Comparison of ENCODE assay signal across 8 cellular contexts in genomic region chr5:1608336-1608735, GRCh38.
DNase-seq lines count a peak whose midpoint lies in the region; ATAC-seq and TF ChIP-seq lines count a peak whose summit lies in the region.
"Not testable (repeated sequence)": the region's sequence is repeated elsewhere in the genome, so short reads cannot be mapped to it uniquely, and the experiment has no call there.

No MANE protein-coding gene starts in this region.

- peaks cover 35% of the 10 kb centered on the region for H3K27me3 ChIP-seq in AG04450 (ENCODE audit: control insufficient read depth, insufficient read depth, low read length)
- not testable (repeated sequence) for H3K27me3 ChIP-seq in PC-3 (ENCODE audit: low read length)

- not testable (repeated sequence) for H3K27me3 Mint-ChIP-seq in activated CD8-positive, alpha-beta T cell treated with anti-CD3 and anti-CD28 coated beads, Interleukin-2, amount 10 ng/mL, durations not matched to agents 7 days and 5 days (ENCODE audit: low read depth); natural killer cell treated with Interleukin-12 subunit alpha and Interleukin-12 subunit beta and Interleukin-15 and Interleukin-18, amount 100 ng/mL, for 72 hours
- peaks cover 62% of the 10 kb centered on the region for H3K27me3 Mint-ChIP-seq in MCF 10A (ENCODE audit: insufficient read depth, unreplicated experiment)

- peaks cover 19% of the 10 kb centered on the region for H3K4me1 ChIP-seq in PC-3 (ENCODE audit: insufficient read depth, low read length)

- ATAC-seq in PC-3, result peak; percentile 98
- ATAC-seq in activated CD8-positive, alpha-beta T cell treated with anti-CD3 and anti-CD28 coated beads, Interleukin-2, amount 10 ng/mL, durations not matched to agents 7 days and 5 days, result peak; percentile 44
- ATAC-seq in natural killer cell treated with Interleukin-12 subunit alpha and Interleukin-12 subunit beta and Interleukin-15 and Interleukin-18, amount 100 ng/mL, for 72 hours, result peak; percentile 52 to 66

- H3K27ac ChIP-seq in AG04450 (ENCODE audit: low read depth, low read length), result not testable (repeated sequence)
- H3K27ac ChIP-seq in PC-3 (ENCODE audit: low read length), result peak overlapping the region; percentile 65

- H3K9me3 Mint-ChIP-seq in activated CD8-positive, alpha-beta T cell treated with anti-CD3 and anti-CD28 coated beads, Interleukin-2, amount 10 ng/mL, durations not matched to agents 7 days and 5 days (ENCODE audit: insufficient read depth); MCF 10A (ENCODE audit: unreplicated experiment); natural killer cell treated with Interleukin-12 subunit alpha and Interleukin-12 subunit beta and Interleukin-15 and Interleukin-18, amount 100 ng/mL, for 72 hours: not testable (repeated sequence)

- H3K4me3 ChIP-seq in AG04450 (ENCODE audit: low read depth, low read length); PC-3 (ENCODE audit: low read length); fibroblast of pulmonary artery (replicated peaks; ENCODE audit: low read depth, low read length): not testable (repeated sequence)

- peaks cover 16% of the 10 kb centered on the region for H3K4me1 Mint-ChIP-seq in activated CD8-positive, alpha-beta T cell treated with anti-CD3 and anti-CD28 coated beads, Interleukin-2, amount 10 ng/mL, durations not matched to agents 7 days and 5 days (ENCODE audit: low read depth)
- H3K4me1 Mint-ChIP-seq in MCF 10A (ENCODE audit: insufficient read depth, unreplicated experiment), result peaks cover 14% of the 10 kb centered on the region
- peaks cover 8 to 10% of the 10 kb centered on the region in 2 donors for H3K4me1 Mint-ChIP-seq in natural killer cell treated with Interleukin-12 subunit alpha and Interleukin-12 subunit beta and Interleukin-15 and Interleukin-18, amount 100 ng/mL, for 72 hours (ENCODE audit: low read depth in 2 of 2)

- not testable (repeated sequence) for H3K9me3 ChIP-seq in AG04450 (ENCODE audit: control insufficient read depth, insufficient read depth, low read length); PC-3 (ENCODE audit: low read length)

- H3K9me2 ChIP-seq in PC-3 (replicated peaks; ENCODE audit: low read length), result not testable (repeated sequence)

- not testable (repeated sequence) for H3K4me3 Mint-ChIP-seq in activated CD8-positive, alpha-beta T cell treated with anti-CD3 and anti-CD28 coated beads, Interleukin-2, amount 10 ng/mL, durations not matched to agents 7 days and 5 days; MCF 10A (ENCODE audit: unreplicated experiment); natural killer cell treated with Interleukin-12 subunit alpha and Interleukin-12 subunit beta and Interleukin-15 and Interleukin-18, amount 100 ng/mL, for 72 hours

- intact Hi-C loops in PC-3 (cut with micrococcal nuclease), result not testable (repeated sequence)
- intact Hi-C loops in MCF 10A (cut with micrococcal nuclease), result loop anchor here (10.0 kb wide), 1 partner anchor 124 kb away; no protein-coding TSS in a partner anchor

- not testable (repeated sequence) for H3F3A ChIP-seq in PC-3 (ENCODE audit: low read length, unreplicated experiment)

- H4K20me1 ChIP-seq in PC-3 (ENCODE audit: low read length), result not testable (repeated sequence)

- H3K36me3 Mint-ChIP-seq in activated CD8-positive, alpha-beta T cell treated with anti-CD3 and anti-CD28 coated beads, Interleukin-2, amount 10 ng/mL, durations not matched to agents 7 days and 5 days (ENCODE audit: low read depth); MCF 10A (ENCODE audit: insufficient read depth, unreplicated experiment); natural killer cell treated with Interleukin-12 subunit alpha and Interleukin-12 subunit beta and Interleukin-15 and Interleukin-18, amount 100 ng/mL, for 72 hours: not testable (repeated sequence)

- TF ChIP-seq CTCF in AG04450 (IDR thresholded peaks at IDR 0.05; ENCODE audit: low read depth, low read length); PC-3 (conservative IDR thresholded peaks at IDR 0.05; ENCODE audit: low read depth, low read length); MCF 10A (IDR thresholded peaks at IDR 0.05; ENCODE audit: unreplicated experiment); fibroblast of pulmonary artery (IDR thresholded peaks at IDR 0.05; ENCODE audit: low read length, missing control alignments): not testable (repeated sequence)

- CTCF ChIA-PET in AG04450 (lab: Charles Lee); PC-3 (lab: Charles Lee); activated CD8-positive, alpha-beta T cell treated with anti-CD3 and anti-CD28 coated beads, Interleukin-2, amount 10 ng/mL, durations not matched to agents 7 days and 5 days (lab: Charles Lee); MCF 10A (lab: Yijun Ruan, JAX): not testable (repeated sequence)

- not testable (repeated sequence) for H3K36me3 ChIP-seq in PC-3 (ENCODE audit: low read depth, low read length)

- not testable (repeated sequence) for BruUV-seq in PC-3 (replicated peaks; lab: Mats Ljungman, UMichigan); MCF 10A (replicated peaks; lab: Mats Ljungman, UMichigan)

- H3K79me2 ChIP-seq in PC-3 (ENCODE audit: low read length), result not testable (repeated sequence)

- POLR2A ChIA-PET in AG04450 (lab: Yijun Ruan, JAX), result interaction anchor here (0.7 kb wide), 1 partner anchor 84 kb away, joined by 3 read pairs; the partner anchor contains the start of gene LPCAT1
- POLR2A ChIA-PET in PC-3 (lab: Charles Lee; ENCODE audit: unreplicated experiment); activated CD8-positive, alpha-beta T cell treated with anti-CD3 and anti-CD28 coated beads, Interleukin-2, amount 10 ng/mL, durations not matched to agents 7 days and 5 days (lab: Charles Lee); MCF 10A (lab: Yijun Ruan, JAX): not testable (repeated sequence)

- not testable (repeated sequence) for H3K27ac Mint-ChIP-seq in activated CD8-positive, alpha-beta T cell treated with anti-CD3 and anti-CD28 coated beads, Interleukin-2, amount 10 ng/mL, durations not matched to agents 7 days and 5 days; MCF 10A (ENCODE audit: low read depth, unreplicated experiment); natural killer cell treated with Interleukin-12 subunit alpha and Interleukin-12 subunit beta and Interleukin-15 and Interleukin-18, amount 100 ng/mL, for 72 hours

- in situ Hi-C loops in KBM-7 (cut with MboI; ENCODE audit: low pct_unique_long_range_greater_than_20kb, low sequenced_read_pairs), result not testable (repeated sequence)

- DNase-seq in AG04450 (ENCODE audit: low read depth, low spot score), result peak; percentile 83
- DNase-seq in EH (ENCODE audit: low read depth), result peak; percentile 87
- DNase-seq in KBM-7, result peak; percentile 30
- DNase-seq in PC-3, result peak; percentile 91
- peak; percentile 26 for DNase-seq in activated CD8-positive, alpha-beta T cell treated with anti-CD3 and anti-CD28 coated beads, Interleukin-2, amount 10 ng/mL, durations not matched to agents 7 days and 5 days
- DNase-seq in MCF 10A (ENCODE audit: unreplicated experiment), result peak; percentile 72
- peak; percentile 71 for DNase-seq in fibroblast of pulmonary artery (ENCODE audit: low read depth)
- not testable (repeated sequence) for DNase-seq in natural killer cell treated with Interleukin-12 subunit alpha and Interleukin-12 subunit beta and Interleukin-15 and Interleukin-18, amount 100 ng/mL, for 72 hours (ENCODE audit: low spot score)

- H2AFZ ChIP-seq in PC-3 (ENCODE audit: low read length), result not testable (repeated sequence)

- peak overlapping the region; percentile 63 for H3K4me2 ChIP-seq in PC-3 (ENCODE audit: low read length)

- H3K9ac ChIP-seq in PC-3 (ENCODE audit: low read length), result peak overlapping the region; percentile 35; the same call in 1 of the 2 replicates

Comparison
In these comparisons a context has a peak if more than half of its experiments do, and no peak if none do; other contexts are left out.
1. ATAC-seq: peak in every context shown above with its lines; median percentile 98 in PC-3; 59 in natural killer cell treated with Interleukin-12 subunit alpha and Interleukin-12 subunit beta and Interleukin-15 and Interleukin-18, amount 100 ng/mL, for 72 hours; 44 in activated CD8-positive, alpha-beta T cell treated with anti-CD3 and anti-CD28 coated beads, Interleukin-2, amount 10 ng/mL, durations not matched to agents 7 days and 5 days.